Comparison of ENCODE assay signal across 1 cellular context in the genomic region with DNA sequence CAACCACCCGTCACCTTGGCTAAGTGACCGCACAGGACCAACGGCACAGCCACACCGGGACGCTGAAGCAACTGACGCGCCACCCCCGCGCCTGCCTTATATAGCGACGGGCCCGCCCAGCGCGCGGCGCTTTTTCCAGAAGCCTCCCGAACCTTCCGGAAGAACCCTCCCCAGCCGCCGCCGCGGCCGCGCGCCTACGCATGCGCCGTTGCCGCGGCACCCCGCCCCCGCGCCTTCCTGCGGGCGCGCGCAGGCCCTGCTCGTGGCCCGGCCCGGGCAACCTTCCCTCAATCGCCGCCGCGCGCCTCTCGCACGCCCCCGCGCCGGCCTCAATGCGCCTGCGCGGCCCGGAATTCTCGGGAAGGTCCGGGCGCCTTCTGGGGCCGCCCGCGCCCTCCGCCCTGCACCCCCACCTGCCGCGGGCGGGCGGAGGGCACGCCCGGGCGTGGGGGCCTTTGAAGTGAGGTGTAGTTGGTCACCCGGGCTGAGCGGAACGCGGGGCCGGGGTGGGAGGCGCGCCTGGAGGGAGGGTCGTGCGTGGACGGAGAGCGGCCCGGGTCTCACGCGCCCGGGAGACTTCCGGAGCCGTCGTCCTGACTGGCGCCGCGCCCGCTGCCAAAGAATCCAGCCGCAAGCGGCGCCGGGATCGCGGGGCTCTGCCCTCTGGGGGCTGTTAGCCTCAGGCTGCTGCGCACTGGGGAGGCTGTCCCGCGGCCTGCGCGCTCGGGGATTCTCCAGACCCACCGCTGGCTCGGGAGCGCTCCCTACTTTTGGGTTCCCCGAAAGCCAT.
TF ChIP-seq lines count a peak whose summit lies in the region.

A gene (minus strand): TSS at position 73 of the 790 bp plus-strand sequence. CDS start 666 bp downstream, outside the sequence.

TF ChIP-seq in WTC11, 78 proteins besides CTCF, POLR2A, EP300 and RAD21 (continued from another document):
- TF ChIP-seq, protein P1, sequence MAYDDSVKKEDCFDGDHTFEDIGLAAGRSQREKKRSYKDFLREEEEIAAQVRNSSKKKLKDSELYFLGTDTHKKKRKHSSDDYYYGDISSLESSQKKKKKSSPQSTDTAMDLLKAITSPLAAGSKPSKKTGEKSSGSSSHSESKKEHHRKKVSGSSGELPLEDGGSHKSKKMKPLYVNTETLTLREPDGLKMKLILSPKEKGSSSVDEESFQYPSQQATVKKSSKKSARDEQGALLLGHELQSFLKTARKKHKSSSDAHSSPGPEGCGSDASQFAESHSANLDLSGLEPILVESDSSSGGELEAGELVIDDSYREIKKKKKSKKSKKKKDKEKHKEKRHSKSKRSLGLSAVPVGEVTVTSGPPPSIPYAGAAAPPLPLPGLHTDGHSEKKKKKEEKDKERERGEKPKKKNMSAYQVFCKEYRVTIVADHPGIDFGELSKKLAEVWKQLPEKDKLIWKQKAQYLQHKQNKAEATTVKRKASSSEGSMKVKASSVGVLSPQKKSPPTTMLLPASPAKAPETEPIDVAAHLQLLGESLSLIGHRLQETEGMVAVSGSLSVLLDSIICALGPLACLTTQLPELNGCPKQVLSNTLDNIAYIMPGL (CRISPR knock-in tag; IDR thresholded peaks at IDR 0.05) = peak; percentile 48; the same call in 1 of the 2 replicates
- TF ChIP-seq, protein P2, sequence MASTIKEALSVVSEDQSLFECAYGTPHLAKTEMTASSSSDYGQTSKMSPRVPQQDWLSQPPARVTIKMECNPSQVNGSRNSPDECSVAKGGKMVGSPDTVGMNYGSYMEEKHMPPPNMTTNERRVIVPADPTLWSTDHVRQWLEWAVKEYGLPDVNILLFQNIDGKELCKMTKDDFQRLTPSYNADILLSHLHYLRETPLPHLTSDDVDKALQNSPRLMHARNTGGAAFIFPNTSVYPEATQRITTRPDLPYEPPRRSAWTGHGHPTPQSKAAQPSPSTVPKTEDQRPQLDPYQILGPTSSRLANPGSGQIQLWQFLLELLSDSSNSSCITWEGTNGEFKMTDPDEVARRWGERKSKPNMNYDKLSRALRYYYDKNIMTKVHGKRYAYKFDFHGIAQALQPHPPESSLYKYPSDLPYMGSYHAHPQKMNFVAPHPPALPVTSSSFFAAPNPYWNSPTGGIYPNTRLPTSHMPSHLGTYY (CRISPR knock-in tag; IDR thresholded peaks at IDR 0.05) = no peak
- TF ChIP-seq, protein P3, sequence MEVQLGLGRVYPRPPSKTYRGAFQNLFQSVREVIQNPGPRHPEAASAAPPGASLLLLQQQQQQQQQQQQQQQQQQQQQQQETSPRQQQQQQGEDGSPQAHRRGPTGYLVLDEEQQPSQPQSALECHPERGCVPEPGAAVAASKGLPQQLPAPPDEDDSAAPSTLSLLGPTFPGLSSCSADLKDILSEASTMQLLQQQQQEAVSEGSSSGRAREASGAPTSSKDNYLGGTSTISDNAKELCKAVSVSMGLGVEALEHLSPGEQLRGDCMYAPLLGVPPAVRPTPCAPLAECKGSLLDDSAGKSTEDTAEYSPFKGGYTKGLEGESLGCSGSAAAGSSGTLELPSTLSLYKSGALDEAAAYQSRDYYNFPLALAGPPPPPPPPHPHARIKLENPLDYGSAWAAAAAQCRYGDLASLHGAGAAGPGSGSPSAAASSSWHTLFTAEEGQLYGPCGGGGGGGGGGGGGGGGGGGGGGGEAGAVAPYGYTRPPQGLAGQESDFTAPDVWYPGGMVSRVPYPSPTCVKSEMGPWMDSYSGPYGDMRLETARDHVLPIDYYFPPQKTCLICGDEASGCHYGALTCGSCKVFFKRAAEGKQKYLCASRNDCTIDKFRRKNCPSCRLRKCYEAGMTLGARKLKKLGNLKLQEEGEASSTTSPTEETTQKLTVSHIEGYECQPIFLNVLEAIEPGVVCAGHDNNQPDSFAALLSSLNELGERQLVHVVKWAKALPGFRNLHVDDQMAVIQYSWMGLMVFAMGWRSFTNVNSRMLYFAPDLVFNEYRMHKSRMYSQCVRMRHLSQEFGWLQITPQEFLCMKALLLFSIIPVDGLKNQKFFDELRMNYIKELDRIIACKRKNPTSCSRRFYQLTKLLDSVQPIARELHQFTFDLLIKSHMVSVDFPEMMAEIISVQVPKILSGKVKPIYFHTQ (CRISPR knock-in tag; IDR thresholded peaks at IDR 0.05) = no peak
- TF ChIP-seq MYBL2 (CRISPR knock-in tag; IDR thresholded peaks at IDR 0.05) (peak; percentile 22; the same call in 1 of the 2 replicates), GABPB1 (CRISPR knock-in tag; IDR thresholded peaks at IDR 0.05) (peak; percentile 76), FOXK1 (CRISPR knock-in tag; IDR thresholded peaks at IDR 0.05) (peak; percentile 69; the same call in 1 of the 2 replicates), SMAD3 (CRISPR knock-in tag; IDR thresholded peaks at IDR 0.05; ENCODE audit: borderline replicate concordance) (no peak), ZNF138 (CRISPR knock-in tag; conservative IDR thresholded peaks at IDR 0.05) (0 out of 2 replicates have a peak, but pooled peaks have one; percentile 30), SP1 (CRISPR knock-in tag; conservative IDR thresholded peaks at IDR 0.05) (peak; percentile 52; the same call in 1 of the 2 replicates), NFATC4 (CRISPR knock-in tag; IDR thresholded peaks at IDR 0.05) (no peak), ZNF121 (CRISPR knock-in tag; IDR thresholded peaks at IDR 0.05) (no peak)
